30 cellular contexts compared by ENCODE assay signal in genomic region chr4:100147684-100148083, GRCh38. TPM values are rescaled to one million over a fixed set of nuclear protein-coding genes. Genes with fewer than 3 reads are reported as not detected.
"Had no signal": no experiment of that assay in that cellular context is flagged by ENCODE, and none has a peak within 500 bp of the region (broad histone marks: within the 10 kb centered on the region; RNA-seq: fewer than 3 reads in every experiment).

No MANE protein-coding gene starts in this region.

- H3K4me1 Mint-ChIP-seq: endodermal cell had no signal

- H3K36me3 Mint-ChIP-seq: activated CD4-positive, alpha-beta memory T cell treated with anti-CD3 and anti-CD28 coated beads for 36 hours; activated naive CD4-positive, alpha-beta T cell treated with anti-CD3 and anti-CD28 coated beads, Interleukin-2, amount 50 U/mL, for 72 hours; mesothelial cell of epicardium; naive thymus-derived CD4-positive, alpha-beta T cell; stimulated activated naive B cell treated with anti-CD40 and anti-IgM and Interleukin-4, amounts not matched to agents 10 μg/mL and 1 μg/mL and 100 μg/mL, for 72 hours had no signal

- H3K4me3 Mint-ChIP-seq: activated CD4-positive, alpha-beta memory T cell treated with anti-CD3 and anti-CD28 coated beads for 36 hours; endodermal cell; mesothelial cell of epicardium; naive thymus-derived CD4-positive, alpha-beta T cell; stimulated activated naive B cell treated with anti-CD40 and anti-IgM and Interleukin-4, amounts not matched to agents 10 μg/mL and 1 μg/mL and 100 μg/mL, for 72 hours had no signal

- H3K27ac Mint-ChIP-seq: activated CD4-positive, alpha-beta memory T cell treated with anti-CD3 and anti-CD28 coated beads for 36 hours; activated naive CD4-positive, alpha-beta T cell treated with anti-CD3 and anti-CD28 coated beads, Interleukin-2, amount 50 U/mL, for 72 hours; endodermal cell; mesothelial cell of epicardium; naive thymus-derived CD4-positive, alpha-beta T cell; stimulated activated naive B cell treated with anti-CD40 and anti-IgM and Interleukin-4, amounts not matched to agents 10 μg/mL and 1 μg/mL and 100 μg/mL, for 72 hours; T-helper 2 cell treated with Interferon-gamma antibody and Interleukin-4, amounts not matched to agents 5 μg/mL and 100 μg/mL, for 36 hours had no signal

- H3K4me1 ChIP-seq: pancreas, prostate gland, testis had no signal

- H3K4me3 ChIP-seq: breast epithelium, pancreas, prostate gland, sigmoid colon, smooth muscle cell, testis, transverse colon had no signal

- H3K27me3 ChIP-seq: breast epithelium, pancreas, sigmoid colon, testis, transverse colon had no signal

- ATAC-seq: activated naive CD4-positive, alpha-beta T cell treated with anti-CD3 and anti-CD28 coated beads, Interleukin-2, amount 50 U/mL, for 72 hours; esophagus mucosa; left colon; naive thymus-derived CD4-positive, alpha-beta T cell; pancreas; stimulated activated naive B cell treated with anti-CD40 and anti-IgM and Interleukin-4, amounts not matched to agents 10 μg/mL and 1 μg/mL and 100 μg/mL, for 72 hours had no signal

- H3K4me2 ChIP-seq: smooth muscle cell had no signal

- H3K9me3 Mint-ChIP-seq: activated CD4-positive, alpha-beta memory T cell treated with anti-CD3 and anti-CD28 coated beads for 36 hours; activated naive CD4-positive, alpha-beta T cell treated with anti-CD3 and anti-CD28 coated beads, Interleukin-2, amount 50 U/mL, for 72 hours; endodermal cell; mesothelial cell of epicardium; naive thymus-derived CD4-positive, alpha-beta T cell; stimulated activated naive B cell treated with anti-CD40 and anti-IgM and Interleukin-4, amounts not matched to agents 10 μg/mL and 1 μg/mL and 100 μg/mL, for 72 hours; T-helper 2 cell treated with Interferon-gamma antibody and Interleukin-4, amounts not matched to agents 5 μg/mL and 100 μg/mL, for 36 hours had no signal

- H3K9me3 ChIP-seq: breast epithelium, pancreas, prostate gland, sigmoid colon, testis, transverse colon had no signal

- H3K27ac ChIP-seq: breast epithelium, pancreas, prostate gland, sigmoid colon, testis, transverse colon had no signal

- H3K36me3 ChIP-seq: breast epithelium, pancreas, prostate gland, sigmoid colon, transverse colon had no signal

- H3K27me3 Mint-ChIP-seq: activated CD4-positive, alpha-beta memory T cell treated with anti-CD3 and anti-CD28 coated beads for 36 hours; stimulated activated naive B cell treated with anti-CD40 and anti-IgM and Interleukin-4, amounts not matched to agents 10 μg/mL and 1 μg/mL and 100 μg/mL, for 72 hours had no signal

- DNase-seq: activated CD4-positive, alpha-beta memory T cell treated with anti-CD3 and anti-CD28 coated beads for 36 hours; activated CD4-positive, alpha-beta T cell treated with anti-CD3 and anti-CD28 coated beads for 4 hours; activated CD4-positive, CD25-positive, alpha-beta regulatory T cell; activated naive CD4-positive, alpha-beta T cell; activated T-cell treated with anti-CD3 and anti-CD28 coated beads, Interleukin-2, amount 50 U/mL, for 48 hours; central memory CD4-positive, alpha-beta T cell; endodermal cell; foreskin fibroblast; head of caudate nucleus; hippocampal formation; kidney; left colon; mammary epithelial cell; naive thymus-derived CD4-positive, alpha-beta T cell; pancreas; sigmoid colon; stimulated activated CD4-positive, alpha-beta T cell treated with anti-CD3 and anti-CD28 coated beads, Interleukin-1b, Interleukin-23, amount 100 ng/mL, for 48 hours; stimulated activated CD4-positive, alpha-beta T cell treated with anti-CD3 and anti-CD28 coated beads, Interleukin-4, amount 100 ng/mL, for 4 hours; stimulated activated CD8-positive, alpha-beta memory T cell treated with anti-CD3 and anti-CD28 coated beads, Interleukin-4, amount 100 ng/mL, for 48 hours; stimulated activated naive B cell treated with anti-CD40 and anti-IgM and Interleukin-4, amounts not matched to agents 10 μg/mL and 1 μg/mL and 100 μg/mL, for 72 hours; testis; transverse colon had no signal

RNA-seq across cellular contexts. Expression of gene DDIT4L, which starts 42.6 kb away (rescaled TPM):
- total RNA-seq: mammary epithelial cell had no signal
- polyA plus RNA-seq: naive thymus-derived CD4-positive, alpha-beta T cell; neural cell; smooth muscle cell had no signal
